ENCODE assay signal across 29 cellular contexts in genomic region chr20:58235010-58235409, GRCh38. TPM values are rescaled to one million over a fixed set of nuclear protein-coding genes. Genes with fewer than 3 reads are reported as not detected.
DNase-seq lines count a peak whose midpoint lies in the region; ATAC-seq and TF ChIP-seq lines count a peak whose summit lies in the region.
"Had no signal": no experiment of that assay in that cellular context is flagged by ENCODE, and none has a peak within 500 bp of the region (broad histone marks: within the 10 kb centered on the region; RNA-seq: fewer than 3 reads in every experiment).

No MANE protein-coding gene starts in this region.

- H3K27ac Mint-ChIP-seq in activated naive CD8-positive, alpha-beta T cell = peak overlapping the region; percentile 11
- H3K27ac Mint-ChIP-seq: activated CD4-positive, alpha-beta T cell treated with anti-CD3 and anti-CD28 coated beads, Interleukin-2, amount 10 ng/mL, durations not matched to agents 7 days and 5 days; activated naive CD4-positive, alpha-beta T cell treated with anti-CD3 and anti-CD28 coated beads for 36 hours had no signal

- no peaks in the 10 kb centered on the region for H3K9me2 ChIP-seq in Loucy (replicated peaks; ENCODE audit: low read depth, low read length)

- H3K4me3 Mint-ChIP-seq in activated T-cell treated with anti-CD3 and anti-CD28 coated beads, Interleukin-2, amount 50 U/mL, for 4 hours = no peak overlapping the region
- H3K4me3 Mint-ChIP-seq in activated naive CD8-positive, alpha-beta T cell = peak overlapping the region; percentile 61
- H3K4me3 Mint-ChIP-seq: activated CD4-positive, alpha-beta T cell treated with anti-CD3 and anti-CD28 coated beads, Interleukin-2, amount 10 ng/mL, durations not matched to agents 7 days and 5 days; activated naive CD4-positive, alpha-beta T cell treated with anti-CD3 and anti-CD28 coated beads for 36 hours had no signal

- peaks cover 8% of the 10 kb centered on the region; the same call in 1 of the 2 replicates for H3F3A ChIP-seq in Loucy (ENCODE audit: low read depth)

- H3K36me3 ChIP-seq in Loucy (ENCODE audit: insufficient read depth, low read length) = no peaks in the 10 kb centered on the region
- H3K36me3 ChIP-seq: BLaER1 had no signal

- no peaks in the 10 kb centered on the region for H3K27me3 ChIP-seq in Loucy (ENCODE audit: insufficient read depth, low read length, poor library complexity, severe bottlenecking)
- H3K27me3 ChIP-seq: tibial nerve had no signal

- ATAC-seq in activated T-cell treated with anti-CD3 and anti-CD28 coated beads, Interleukin-2, amount 50 U/mL, for 4 hours = peak; percentile 12 to 35
- ATAC-seq in left lobe of liver (no peak), HG02759 (IDR thresholded peaks at IDR 0.05; ENCODE audit: unreplicated experiment) (no peak)
- ATAC-seq: left ventricle myocardium superior, psoas muscle had no signal

- no peak for DNase-seq in activated T-cell treated with anti-CD3 and anti-CD28 coated beads, Interleukin-2, amount 50 U/mL, for 4 hours
- no peak for DNase-seq in activated T-cell treated with anti-CD3 and anti-CD28 coated beads for 4 hours
- DNase-seq in ureter (ENCODE audit: low spot score) = peak; percentile 18
- DNase-seq in left lobe of liver (ENCODE audit: low spot score) = no peak
- DNase-seq: activated CD4-positive, alpha-beta T cell treated with anti-CD3 and anti-CD28 coated beads, Interleukin-2, amount 10 ng/mL, durations not matched to agents 7 days and 5 days; activated naive CD4-positive, alpha-beta T cell treated with anti-CD3 and anti-CD28 coated beads for 36 hours; aorta; Calu3; DMS79 treated with DMSO at 0.1 percent for 48 hours; effector CD8-positive, alpha-beta T cell; glutamatergic neuron; KBM-7; left ventricle myocardium superior; MM.1S; NCI-H2081; NCI-H446 treated with DMSO at 0.1 percent for 48 hours; NCI-H82; psoas muscle; T-helper 9 cell had no signal

- H2AFZ ChIP-seq in Loucy (ENCODE audit: low read length) = peak overlapping the region; percentile 96

- peaks cover 4% of the 10 kb centered on the region for H3K27me3 Mint-ChIP-seq in activated T-cell treated with anti-CD3 and anti-CD28 coated beads, Interleukin-2, amount 50 U/mL, for 4 hours (ENCODE audit: low read depth)
- peaks cover 3% of the 10 kb centered on the region for H3K27me3 Mint-ChIP-seq in activated naive CD8-positive, alpha-beta T cell

- H4K20me1 ChIP-seq in Loucy (ENCODE audit: insufficient read depth, low read length, poor library complexity, severe bottlenecking) = no peaks in the 10 kb centered on the region
- H4K20me1 ChIP-seq: BLaER1 had no signal

- peaks cover 21% of the 10 kb centered on the region for H3K4me1 Mint-ChIP-seq in activated T-cell treated with anti-CD3 and anti-CD28 coated beads, Interleukin-2, amount 50 U/mL, for 4 hours (ENCODE audit: low read depth)
- H3K4me1 Mint-ChIP-seq in activated naive CD8-positive, alpha-beta T cell (ENCODE audit: low read depth) = peaks cover 32% of the 10 kb centered on the region

- H3K4me3 ChIP-seq in Loucy (ENCODE audit: low read length, poor library complexity, severe bottlenecking) = peak overlapping the region; percentile 75
- H3K4me3 ChIP-seq: BLaER1, psoas muscle, SK-N-MC, tibial nerve had no signal

- H3K4me2 ChIP-seq in Loucy (ENCODE audit: low read depth, low read length, poor library complexity, severe bottlenecking) = peak overlapping the region; percentile 74
- H3K4me2 ChIP-seq: BLaER1 had no signal

- no peak overlapping the region for H3K9ac ChIP-seq in Loucy (ENCODE audit: low read depth, low read length, poor library complexity, severe bottlenecking)
- H3K9ac ChIP-seq: BLaER1 had no signal

- H3K36me3 Mint-ChIP-seq in activated T-cell treated with anti-CD3 and anti-CD28 coated beads, Interleukin-2, amount 50 U/mL, for 4 hours (ENCODE audit: insufficient read depth) = peaks cover 2% of the 10 kb centered on the region
- peaks cover 2% of the 10 kb centered on the region for H3K36me3 Mint-ChIP-seq in activated naive CD8-positive, alpha-beta T cell

- H3K4me1 ChIP-seq in Loucy (ENCODE audit: insufficient read depth, low read length, poor library complexity, severe bottlenecking) = peaks cover 29% of the 10 kb centered on the region
- H3K4me1 ChIP-seq: psoas muscle had no signal

- H3K79me2 ChIP-seq in Loucy (ENCODE audit: insufficient read depth, low read length) = no peaks in the 10 kb centered on the region

- TF ChIP-seq CTCF in Loucy (conservative IDR thresholded peaks at IDR 0.05; ENCODE audit: low read length) = no peak

- H3K9me3 ChIP-seq in Loucy (ENCODE audit: insufficient read depth, low read depth, low read length) = no peaks in the 10 kb centered on the region
- H3K9me3 ChIP-seq: BLaER1, psoas muscle, tibial nerve had no signal

- no peaks in the 10 kb centered on the region for H3K9me3 Mint-ChIP-seq in activated T-cell treated with anti-CD3 and anti-CD28 coated beads, Interleukin-2, amount 50 U/mL, for 4 hours
- H3K9me3 Mint-ChIP-seq in activated naive CD8-positive, alpha-beta T cell (ENCODE audit: low read depth) = no peaks in the 10 kb centered on the region
- H3K9me3 Mint-ChIP-seq: activated CD4-positive, alpha-beta T cell treated with anti-CD3 and anti-CD28 coated beads, Interleukin-2, amount 10 ng/mL, durations not matched to agents 7 days and 5 days; activated naive CD4-positive, alpha-beta T cell treated with anti-CD3 and anti-CD28 coated beads for 36 hours had no signal

RNA-seq across cellular contexts. Expression of gene ANKRD60, which starts 6.6 kb away (rescaled TPM):
- not detected for total RNA-seq in activated T-cell treated with anti-CD3 and anti-CD28 coated beads, Interleukin-2, amount 50 U/mL, for 4 hours
- total RNA-seq in ureter (not detected), left lobe of liver (not detected)
- total RNA-seq: activated CD4-positive, alpha-beta T cell treated with anti-CD3 and anti-CD28 coated beads, Interleukin-2, amount 10 ng/mL, durations not matched to agents 7 days and 5 days; activated naive CD4-positive, alpha-beta T cell treated with anti-CD3 and anti-CD28 coated beads for 36 hours; aorta; Calu3; epithelial cell of proximal tubule; HT1080; left ventricle myocardium superior; mesenteric fat pad; OCI-LY7; psoas muscle; tibial nerve had no signal

Comparison
In these comparisons a context has a peak if more than half of its experiments do, and no peak if none do; other contexts are left out.
1. ATAC-seq: peak in activated T-cell treated with anti-CD3 and anti-CD28 coated beads, Interleukin-2, amount 50 U/mL, for 4 hours (2 of 2); none in left lobe of liver (single experiment) and HG02759 (single experiment).